18 cellular contexts compared by ENCODE assay signal in genomic region chr11:89872588-89872987, GRCh38. TPM values are rescaled to one million over a fixed set of nuclear protein-coding genes. Genes with fewer than 3 reads are reported as not detected.
"Had no signal": no experiment of that assay in that cellular context is flagged by ENCODE, and none has a peak within 500 bp of the region (broad histone marks: within the 10 kb centered on the region; RNA-seq: fewer than 3 reads in every experiment).

No MANE protein-coding gene starts in this region.

RNA-seq across cellular contexts. Expression of gene TRIM64B, which starts 5.7 kb away (rescaled TPM):
- total RNA-seq: naive thymus-derived CD8-positive, alpha-beta T cell; natural killer cell treated with Interleukin-12 subunit alpha and Interleukin-12 subunit beta and Interleukin-15 and Interleukin-18, amount 100 ng/mL, for 72 hours; omental fat pad; ovary; progenitor cell of endocrine pancreas; psoas muscle; renal cortical epithelial cell; right atrium auricular region; sciatic nerve; smooth muscle cell; spleen; suprapubic skin; transverse colon; upper lobe of left lung; ureter; vagina had no signal
- polyA plus RNA-seq: naive thymus-derived CD8-positive, alpha-beta T cell; ovary; psoas muscle; smooth muscle cell; spleen had no signal

RNA-seq across cellular contexts. Expression of gene TRIM49D1, which starts 49.5 kb away (rescaled TPM):
- total RNA-seq: naive thymus-derived CD8-positive, alpha-beta T cell; natural killer cell treated with Interleukin-12 subunit alpha and Interleukin-12 subunit beta and Interleukin-15 and Interleukin-18, amount 100 ng/mL, for 72 hours; omental fat pad; ovary; progenitor cell of endocrine pancreas; psoas muscle; renal cortical epithelial cell; right atrium auricular region; sciatic nerve; smooth muscle cell; spleen; suprapubic skin; testis; transverse colon; upper lobe of left lung; ureter; vagina had no signal
- polyA plus RNA-seq: naive thymus-derived CD8-positive, alpha-beta T cell; ovary; psoas muscle; smooth muscle cell; spleen; thymus had no signal

RNA-seq across cellular contexts. Expression of gene TRIM49D2, which starts 51.3 kb away (rescaled TPM):
- total RNA-seq: naive thymus-derived CD8-positive, alpha-beta T cell; natural killer cell treated with Interleukin-12 subunit alpha and Interleukin-12 subunit beta and Interleukin-15 and Interleukin-18, amount 100 ng/mL, for 72 hours; omental fat pad; ovary; progenitor cell of endocrine pancreas; psoas muscle; renal cortical epithelial cell; right atrium auricular region; sciatic nerve; smooth muscle cell; spleen; suprapubic skin; transverse colon; upper lobe of left lung; ureter; vagina had no signal
- polyA plus RNA-seq: naive thymus-derived CD8-positive, alpha-beta T cell; ovary; psoas muscle; smooth muscle cell; spleen had no signal
